Comparison of ENCODE assay signal across 9 cellular contexts in genomic region chr6:159043236-159043635, GRCh38. TPM values are rescaled to one million over a fixed set of nuclear protein-coding genes. Genes with fewer than 3 reads are reported as not detected.
A peak's percentile ranks its signal among the peaks of the same experiment; 100 is the strongest.
DNase-seq lines count a peak whose midpoint lies in the region; ATAC-seq and FAIRE-seq lines count a peak whose summit lies in the region.
"Had no signal": no experiment of that assay in that cellular context is flagged by ENCODE, and none has a peak within 500 bp of the region (broad histone marks: within the 10 kb centered on the region; RNA-seq: fewer than 3 reads in every experiment).

No MANE protein-coding gene starts in this region.

- ATAC-seq in GM18907 (IDR thresholded peaks at IDR 0.05; ENCODE audit: unreplicated experiment) (no peak), HG02623 (IDR thresholded peaks at IDR 0.05; ENCODE audit: unreplicated experiment) (no peak)

- intact Hi-C loops in activated CD4-positive, alpha-beta T cell treated with anti-CD3 and anti-CD28 coated beads, Interleukin-2, amount 10 ng/mL, durations not matched to agents 24 days and 14 days (cut with micrococcal nuclease): loop anchor here (5.0 to 10.0 kb wide), 4 partner anchors 46 to 932 kb away; partner anchors contain the start of gene WTAP

- H3K36me3 ChIP-seq in small intestine (ENCODE audit: control insufficient read depth in 2 of 2, insufficient read depth in 2 of 2, low read length in 2 of 2): no peaks in the 10 kb centered on the region
- H3K36me3 ChIP-seq: vagina had no signal

- whole genome bisulfite sequencing in small intestine, 3 donors: 58 to 76% (median 60%) methylated on average over 6 of the region's 6 CpGs

- no peaks in the 10 kb centered on the region for H3K27me3 Mint-ChIP-seq in activated CD4-positive, alpha-beta T cell treated with anti-CD3 and anti-CD28 coated beads, Interleukin-2, amount 10 ng/mL, durations not matched to agents 24 days and 14 days

- peaks cover 0 to 4% of the 10 kb centered on the region in 2 donors for H3K4me1 ChIP-seq in small intestine (ENCODE audit: control insufficient read depth in 2 of 2, insufficient read depth in 1 of 2, low read depth in 1 of 2, low read length in 1 of 2)
- H3K4me1 ChIP-seq: vagina had no signal

- peak overlapping the region in 1 of 2 donors; percentile 30 for H3K4me3 ChIP-seq in small intestine (ENCODE audit: low read depth in 1 of 2, low read length in 2 of 2)

- H3K27ac ChIP-seq in small intestine (ENCODE audit: low read depth in 1 of 2, low read length in 1 of 2): peak overlapping the region in 1 of 2 donors; percentile 51

- FAIRE-seq in small intestine (lab: Jason Lieb, UNC) (no peak), RCC 7860 (lab: Jason Lieb, UNC) (no peak)

- peaks cover 66% of the 10 kb centered on the region for H3K36me3 Mint-ChIP-seq in activated CD4-positive, alpha-beta T cell treated with anti-CD3 and anti-CD28 coated beads, Interleukin-2, amount 10 ng/mL, durations not matched to agents 24 days and 14 days (ENCODE audit: low read depth)

- peak overlapping the region; percentile 99 for H3K27ac Mint-ChIP-seq in activated CD4-positive, alpha-beta T cell treated with anti-CD3 and anti-CD28 coated beads, Interleukin-2, amount 10 ng/mL, durations not matched to agents 24 days and 14 days

- DNase-seq in activated CD4-positive, alpha-beta T cell treated with anti-CD3 and anti-CD28 coated beads, Interleukin-2, amount 10 ng/mL, durations not matched to agents 24 days and 14 days: peak; percentile 86
- DNase-seq in activated CD4-positive, alpha-beta T cell treated with anti-CD3 and anti-CD28 coated beads for 4 hours: no peak
- DNase-seq in NAMALWA (ENCODE audit: low spot score) (peak; percentile 64), astrocyte of the hippocampus (ENCODE audit: low read depth, low spot score) (peak; percentile 9), small intestine (peak; percentile 69), RCC 7860 (ENCODE audit: low spot score) (no peak)

- H3K9me3 Mint-ChIP-seq in activated CD4-positive, alpha-beta T cell treated with anti-CD3 and anti-CD28 coated beads, Interleukin-2, amount 10 ng/mL, durations not matched to agents 24 days and 14 days: peaks cover 3% of the 10 kb centered on the region

- no peaks in the 10 kb centered on the region for H3K9me3 ChIP-seq in small intestine (ENCODE audit: control insufficient read depth, low read depth)
- H3K9me3 ChIP-seq: vagina had no signal

- peak overlapping the region; percentile 94 for H3K4me3 Mint-ChIP-seq in activated CD4-positive, alpha-beta T cell treated with anti-CD3 and anti-CD28 coated beads, Interleukin-2, amount 10 ng/mL, durations not matched to agents 24 days and 14 days

- H3K4me1 Mint-ChIP-seq in activated CD4-positive, alpha-beta T cell treated with anti-CD3 and anti-CD28 coated beads, Interleukin-2, amount 10 ng/mL, durations not matched to agents 24 days and 14 days: peaks cover 61% of the 10 kb centered on the region

- H3K27me3 ChIP-seq in small intestine (ENCODE audit: control insufficient read depth in 2 of 2, insufficient read depth in 2 of 2, low read length in 2 of 2): no peaks in the 10 kb centered on the region
- H3K27me3 ChIP-seq: vagina had no signal

RNA-seq across cellular contexts. Expression of gene TAGAP, which starts 1.6 kb away (rescaled TPM):
- total RNA-seq in activated CD4-positive, alpha-beta T cell treated with anti-CD3 and anti-CD28 coated beads, Interleukin-2, amount 10 ng/mL, durations not matched to agents 24 days and 14 days: 183 and 187 TPM in 2 replicates
- 1 to 10 TPM in 2 of 3 donors, under 1 TPM in 1; 0.45 to 3.8 (median 2.1) TPM for polyA plus RNA-seq in small intestine

RNA-seq across cellular contexts. Expression of gene RSPH3, which starts 43.2 kb away (rescaled TPM):
- 4.7 and 5.1 TPM in 2 replicates for total RNA-seq in activated CD4-positive, alpha-beta T cell treated with anti-CD3 and anti-CD28 coated beads, Interleukin-2, amount 10 ng/mL, durations not matched to agents 24 days and 14 days
- polyA plus RNA-seq in small intestine: 1 to 10 TPM; 5.1 to 7.2 (median 5.1) TPM

Comparison
In these comparisons a context has a peak if more than half of its experiments do, and no peak if none do; other contexts are left out.
1. DNase-seq: peak in activated CD4-positive, alpha-beta T cell treated with anti-CD3 and anti-CD28 coated beads, Interleukin-2, amount 10 ng/mL, durations not matched to agents 24 days and 14 days (single experiment), NAMALWA (single experiment), astrocyte of the hippocampus (single experiment) and small intestine (single experiment); none in activated CD4-positive, alpha-beta T cell treated with anti-CD3 and anti-CD28 coated beads for 4 hours (0 of 2) and RCC 7860 (single experiment).